In genomic region chr3:123536153-123536895, GRCh38 we compare ENCODE assay signal across 14 cellular contexts. TPM values are rescaled to one million over a fixed set of nuclear protein-coding genes. Genes with fewer than 3 reads are reported as not detected.
DNase-seq lines count a peak whose midpoint lies in the region; ATAC-seq, FAIRE-seq and TF ChIP-seq lines count a peak whose summit lies in the region.
"Had no signal": no experiment of that assay in that cellular context is flagged by ENCODE, and none has a peak within 500 bp of the region (broad histone marks: within the 10 kb centered on the region; RNA-seq: fewer than 3 reads in every experiment).

No MANE protein-coding gene starts in this region.

- no peaks in the 10 kb centered on the region for H3K36me3 ChIP-seq in osteoblast (ENCODE audit: insufficient read depth, low read length)
- H3K36me3 ChIP-seq in mesendoderm (ENCODE audit: control insufficient read depth, insufficient read depth, low read length) = no peaks in the 10 kb centered on the region
- H3K36me3 ChIP-seq: thyroid gland had no signal

- peaks cover 4% of the 10 kb centered on the region for H3K79me1 ChIP-seq in mesendoderm (ENCODE audit: low read length)

- CTCF ChIA-PET in activated CD4-positive, alpha-beta T cell treated with anti-CD3 and anti-CD28 coated beads for 36 hours (lab: Charles Lee) = no interaction called here

- H3K79me2 ChIP-seq in osteoblast (ENCODE audit: insufficient read depth, low read length) = peaks cover 2% of the 10 kb centered on the region
- no peaks in the 10 kb centered on the region for H3K79me2 ChIP-seq in mesendoderm (ENCODE audit: control insufficient read depth, insufficient read depth, low read length)

- H3K9me3 Mint-ChIP-seq in activated CD4-positive, alpha-beta T cell treated with anti-CD3 and anti-CD28 coated beads for 36 hours (ENCODE audit: low read depth) = no peaks in the 10 kb centered on the region
- H3K9me3 Mint-ChIP-seq: mesothelial cell of epicardium had no signal

- peaks cover 6% of the 10 kb centered on the region for H4K20me1 ChIP-seq in osteoblast (ENCODE audit: insufficient read depth, low read length)

- no peak overlapping the region for H3K27ac Mint-ChIP-seq in activated CD4-positive, alpha-beta T cell treated with anti-CD3 and anti-CD28 coated beads for 36 hours
- H3K27ac Mint-ChIP-seq: mesothelial cell of epicardium had no signal

- H3K9ac ChIP-seq in mesendoderm (ENCODE audit: low read length) = no peak overlapping the region

- no peak overlapping the region for H2BK120ac ChIP-seq in mesendoderm (ENCODE audit: low read depth, low read length)

- H3K4me3 Mint-ChIP-seq in activated CD4-positive, alpha-beta T cell treated with anti-CD3 and anti-CD28 coated beads for 36 hours = no peak overlapping the region
- H3K4me3 Mint-ChIP-seq: mesothelial cell of epicardium had no signal

- H2BK5ac ChIP-seq in mesendoderm (ENCODE audit: low read length) = no peak overlapping the region

- H3K9me3 ChIP-seq in osteoblast (ENCODE audit: low read depth, low read length) = no peaks in the 10 kb centered on the region
- H3K9me3 ChIP-seq: Caco-2, thyroid gland had no signal

- no peak overlapping the region for H3K56ac ChIP-seq in mesendoderm (ENCODE audit: low read length)

- H3K27me3 Mint-ChIP-seq in activated CD4-positive, alpha-beta T cell treated with anti-CD3 and anti-CD28 coated beads for 36 hours = no peaks in the 10 kb centered on the region

- peak; percentile 76 for ATAC-seq in activated CD4-positive, alpha-beta T cell treated with anti-CD3 and anti-CD28 coated beads for 36 hours
- ATAC-seq in GM21576 (IDR thresholded peaks at IDR 0.05; ENCODE audit: unreplicated experiment) (peak; percentile 63), HG03175 (IDR thresholded peaks at IDR 0.05; ENCODE audit: unreplicated experiment) (peak; percentile 84)

- no peak overlapping the region for H2AFZ ChIP-seq in osteoblast (ENCODE audit: low read length)

- intact Hi-C loops in activated CD4-positive, alpha-beta T cell treated with anti-CD3 and anti-CD28 coated beads for 36 hours (cut with DNase I, micrococcal nuclease) = no loop called here

- no peak overlapping the region for H3K18ac ChIP-seq in mesendoderm (ENCODE audit: low read length)

- no peak for TF ChIP-seq CTCF in osteoblast (IDR thresholded peaks at IDR 0.05; ENCODE audit: extremely low read depth, low read depth, low read length)

- H3K23ac ChIP-seq in mesendoderm (ENCODE audit: low read length) = no peak overlapping the region

- no peaks in the 10 kb centered on the region for H3K27me3 ChIP-seq in osteoblast (ENCODE audit: insufficient read depth, low read length)
- H3K27me3 ChIP-seq in mesendoderm (ENCODE audit: insufficient read depth, low read length, poor library complexity) = no peaks in the 10 kb centered on the region
- H3K27me3 ChIP-seq: thyroid gland had no signal

- WGBS in mesendoderm (ENCODE audit: extremely low coverage, insufficient coverage, low lambda C conversion rate) = no CpG with 5 or more reads among the region's 5 CpGs

- H3K4me3 ChIP-seq in osteoblast (ENCODE audit: insufficient read depth, low read length) (no peak overlapping the region), mesendoderm (ENCODE audit: low read length) (no peak overlapping the region)
- H3K4me3 ChIP-seq: thyroid gland had no signal

- no peak overlapping the region for H3K4me2 ChIP-seq in osteoblast (ENCODE audit: insufficient read depth, low read length)
- H3K4me2 ChIP-seq in mesendoderm (ENCODE audit: low read length) = no peak overlapping the region

- H3K36me3 Mint-ChIP-seq in activated CD4-positive, alpha-beta T cell treated with anti-CD3 and anti-CD28 coated beads for 36 hours (ENCODE audit: low read depth) = peaks cover 6% of the 10 kb centered on the region

- POLR2A ChIA-PET in activated CD4-positive, alpha-beta T cell treated with anti-CD3 and anti-CD28 coated beads for 36 hours (lab: Charles Lee) = no interaction called here

- H2BK15ac ChIP-seq in mesendoderm (replicated peaks; ENCODE audit: low read depth) = no peak overlapping the region

- no peak for DNase-seq in activated CD4-positive, alpha-beta T cell treated with anti-CD3 and anti-CD28 coated beads for 36 hours
- DNase-seq in activated CD4-positive, alpha-beta T cell treated with anti-CD3 and anti-CD28 coated beads for 48 hours = no peak
- no peak for DNase-seq in osteoblast (ENCODE audit: insufficient read length, low spot score, missing footprints)
- no peak for DNase-seq in mesendoderm
- no peak for DNase-seq in NCI-H2196 treated with DMSO at 0.1 percent for 48 hours (lab: John Stamatoyannopoulos, UW; ENCODE audit: unreplicated experiment)
- no peak for DNase-seq in RCC 7860 (ENCODE audit: low spot score)
- DNase-seq: activated T-cell treated with anti-CD3 and anti-CD28 coated beads for 4 hours, aorta, Caco-2, occipital lobe, thyroid gland had no signal

- no peak for FAIRE-seq in RCC 7860 (lab: Jason Lieb, UNC)

- no peak overlapping the region for H3K4ac ChIP-seq in mesendoderm (ENCODE audit: low read depth, low read length)

- H4K5ac ChIP-seq in mesendoderm (ENCODE audit: low read length) = no peak overlapping the region

- H2AK5ac ChIP-seq in mesendoderm (ENCODE audit: low read length) = no peak overlapping the region

- H3K4me1 ChIP-seq in osteoblast (ENCODE audit: insufficient read depth, low read length) (peaks cover 15% of the 10 kb centered on the region), mesendoderm (ENCODE audit: control insufficient read depth, low read depth, low read length) (no peaks in the 10 kb centered on the region)
- H3K4me1 ChIP-seq: Caco-2 had no signal

- peaks cover 22% of the 10 kb centered on the region for H3K4me1 Mint-ChIP-seq in activated CD4-positive, alpha-beta T cell treated with anti-CD3 and anti-CD28 coated beads for 36 hours

- H3K27ac ChIP-seq in osteoblast (ENCODE audit: low read depth, low read length) = peak overlapping the region; percentile 8
- H3K27ac ChIP-seq in mesendoderm (ENCODE audit: low read depth, low read length) = no peak overlapping the region
- H3K27ac ChIP-seq: thyroid gland had no signal

- H4K8ac ChIP-seq in mesendoderm (ENCODE audit: low read depth, low read length) = no peak overlapping the region

RNA-seq across cellular contexts. Expression of gene HACD2, which starts 48.5 kb away (rescaled TPM):
- 10 to 100 TPM; 22.1 to 27.7 TPM for total RNA-seq in activated CD4-positive, alpha-beta T cell treated with anti-CD3 and anti-CD28 coated beads for 36 hours
- 22.7 and 27.5 TPM in 2 replicates for total RNA-seq in osteoblast
- polyA plus RNA-seq in mesendoderm (2013, experiment 1 of 2) = 23.3 TPM
- polyA plus RNA-seq in mesendoderm (2013, experiment 2 of 2) = 22.7 TPM
